Comparison of ENCODE assay signal across 14 cellular contexts in the genomic region with DNA sequence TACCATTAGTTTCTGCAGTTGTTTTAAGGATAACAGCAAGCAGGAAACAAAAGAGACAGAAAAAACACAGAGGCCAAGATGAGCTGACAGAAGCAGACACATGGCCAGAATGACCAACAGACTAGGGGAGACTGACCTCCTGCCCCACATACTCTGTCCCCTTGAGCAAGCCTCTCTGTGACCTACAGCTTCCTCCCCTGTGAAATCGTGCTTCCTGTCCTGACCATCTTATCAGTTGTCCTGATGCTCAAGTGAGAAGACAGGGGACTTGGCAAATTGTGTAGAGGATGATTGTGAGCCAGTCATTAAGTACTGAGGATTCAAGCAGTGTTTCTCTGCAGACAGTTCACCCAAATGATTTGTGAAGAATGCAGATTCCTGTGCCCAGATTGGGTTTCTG.
"Had no signal": no experiment of that assay in that cellular context is flagged by ENCODE, and none has a peak within 500 bp of the region (broad histone marks: within the 10 kb centered on the region; RNA-seq: fewer than 3 reads in every experiment).

No MANE protein-coding gene starts in this region.

- H3K4me2 ChIP-seq: smooth muscle cell had no signal

- H3K27ac ChIP-seq: epithelial cell of prostate, gastroesophageal sphincter, tibial artery, uterus, WERI-Rb-1 had no signal

- H3K36me3 ChIP-seq: gastroesophageal sphincter, tibial artery, uterus, WERI-Rb-1 had no signal

- ATAC-seq: activated CD4-positive, alpha-beta T cell treated with anti-CD3 and anti-CD28 coated beads for 36 hours; gastroesophageal sphincter had no signal

- H3K4me1 ChIP-seq: gastroesophageal sphincter, uterus had no signal

- H3K27ac Mint-ChIP-seq: activated CD4-positive, alpha-beta T cell treated with anti-CD3 and anti-CD28 coated beads for 36 hours; activated naive CD8-positive, alpha-beta T cell had no signal

- DNase-seq: activated CD4-positive, alpha-beta T cell treated with anti-CD3 and anti-CD28 coated beads for 36 hours; activated CD8-positive, alpha-beta memory T cell treated with anti-CD3 and anti-CD28 coated beads for 24 hours; activated effector memory CD4-positive, alpha-beta T cell treated with anti-CD3 and anti-CD28 coated beads, Interleukin-2, amount 50 U/mL, for 16 hours; effector CD8-positive, alpha-beta T cell; SW 1271; tibial artery; uterus; WERI-Rb-1 had no signal

- H3K27me3 ChIP-seq: gastroesophageal sphincter, tibial artery, uterus had no signal

- FAIRE-seq: colon, keratinocyte had no signal

- H3K4me3 Mint-ChIP-seq: activated CD4-positive, alpha-beta T cell treated with anti-CD3 and anti-CD28 coated beads for 36 hours; activated naive CD8-positive, alpha-beta T cell had no signal

- H3K9me3 ChIP-seq: gastroesophageal sphincter, tibial artery, uterus had no signal

- H3K4me3 ChIP-seq: gastroesophageal sphincter, smooth muscle cell, tibial artery, uterus had no signal

- H3K27me3 Mint-ChIP-seq: activated CD4-positive, alpha-beta T cell treated with anti-CD3 and anti-CD28 coated beads for 36 hours; activated naive CD8-positive, alpha-beta T cell had no signal
